8 cellular contexts compared by ENCODE assay signal in genomic region chr10:68655620-68656126, GRCh38.
"Had no signal": no experiment of that assay in that cellular context is flagged by ENCODE, and none has a peak within 500 bp of the region (broad histone marks: within the 10 kb centered on the region; RNA-seq: fewer than 3 reads in every experiment).

No MANE protein-coding gene starts in this region.

- DNase-seq: H9, HCEC 1CT, HFFc6, IMR-90 had no signal

- FAIRE-seq: H1, K562 had no signal

- H3K4me3 ChIP-seq: GM23338, K562 had no signal

- ATAC-seq: GM23338, K562 had no signal

- H3K27ac ChIP-seq: HL-60 had no signal
